Comparison of ENCODE assay signal across 8 cellular contexts in the genomic region with DNA sequence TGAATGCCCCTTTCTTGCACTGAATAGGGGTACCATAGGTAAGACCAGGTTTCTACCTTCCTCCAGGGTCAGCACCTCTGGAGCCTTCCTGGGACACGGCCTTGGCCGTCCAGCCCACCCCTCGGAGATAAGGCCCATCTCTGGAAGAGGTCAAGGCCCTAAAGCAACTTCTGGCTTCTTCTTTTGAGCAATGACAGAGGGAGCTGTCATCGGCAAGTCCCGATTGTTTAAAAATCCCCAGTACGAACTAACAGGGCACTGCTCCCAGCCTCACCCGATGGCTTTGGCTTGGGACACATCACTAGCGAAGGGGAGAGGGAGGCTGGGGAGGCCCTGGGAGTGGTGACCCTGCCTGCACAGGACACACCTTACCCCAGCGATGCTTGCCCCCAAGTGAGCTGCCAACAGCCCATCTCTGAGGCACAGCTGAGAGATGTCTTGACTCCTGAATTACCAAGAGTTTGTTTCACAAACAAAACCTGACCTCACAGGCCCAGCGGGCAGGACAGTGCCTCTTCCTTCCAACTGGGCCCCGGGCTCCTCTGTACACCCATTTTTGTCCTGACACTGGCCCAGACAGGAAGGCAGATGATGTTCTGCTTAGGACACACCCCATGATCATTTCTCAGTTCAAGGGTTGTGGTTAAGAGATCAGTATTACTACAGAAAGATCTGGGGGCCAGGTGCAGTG. TPM values are rescaled to one million over a fixed set of nuclear protein-coding genes. Genes with fewer than 3 reads are reported as not detected.
DNase-seq lines count a peak whose midpoint lies in the region; ATAC-seq and TF ChIP-seq lines count a peak whose summit lies in the region.

No MANE protein-coding gene starts in this region.

- H3K4me3 ChIP-seq in HUES48 (ENCODE audit: low read depth, low read length) (no peak overlapping the region), prostate gland (no peak overlapping the region)

- peaks cover 15% of the 10 kb centered on the region for H3K4me1 ChIP-seq in HUES48 (ENCODE audit: control insufficient read depth, insufficient read depth, low read length)
- peaks cover 18% of the 10 kb centered on the region for H3K4me1 ChIP-seq in prostate gland (replicated peaks)

- H3K27me3 Mint-ChIP-seq in dendritic cell treated with granulocyte-macrophage colony-stimulating factor and Interleukin-4, amounts not matched to agents 40 ng/mL and 50 ng/mL, for 4 days, result no peaks in the 10 kb centered on the region

- ATAC-seq in GM18502 (IDR thresholded peaks at IDR 0.05; ENCODE audit: poor library complexity, unreplicated experiment), result peak; percentile 32
- no peak for ATAC-seq in HG03159 (IDR thresholded peaks at IDR 0.05; ENCODE audit: unreplicated experiment)

- H3K9me3 ChIP-seq in HUES48 (ENCODE audit: control insufficient read depth, insufficient read depth, low read length) (no peaks in the 10 kb centered on the region), prostate gland (no peaks in the 10 kb centered on the region)

- DNase-seq in prostate gland (ENCODE audit: low spot score) (no peak), midbrain (lab: John Stamatoyannopoulos, UW) (no peak), SW480 (ENCODE audit: low spot score) (no peak), NCI-H146 treated with DMSO at 0.1 percent for 48 hours (lab: John Stamatoyannopoulos, UW; ENCODE audit: unreplicated experiment) (no peak)

- H3K9me3 Mint-ChIP-seq in dendritic cell treated with granulocyte-macrophage colony-stimulating factor and Interleukin-4, amounts not matched to agents 40 ng/mL and 50 ng/mL, for 4 days, result no peaks in the 10 kb centered on the region

- H3K36me3 ChIP-seq in HUES48 (ENCODE audit: control insufficient read depth, insufficient read depth, low read length) (peaks cover 45% of the 10 kb centered on the region), prostate gland (peaks cover 0 to 6% of the 10 kb centered on the region in 2 donors)

- peak overlapping the region; percentile 60 for H3K27ac ChIP-seq in HUES48 (ENCODE audit: low read depth, low read length)
- peak overlapping the region; percentile 76 to 95 for H3K27ac ChIP-seq in prostate gland

- peak overlapping the region; percentile 97 for H3K27ac Mint-ChIP-seq in dendritic cell treated with granulocyte-macrophage colony-stimulating factor and Interleukin-4, amounts not matched to agents 40 ng/mL and 50 ng/mL, for 4 days

- peaks cover 84% of the 10 kb centered on the region for H3K36me3 Mint-ChIP-seq in dendritic cell treated with granulocyte-macrophage colony-stimulating factor and Interleukin-4, amounts not matched to agents 40 ng/mL and 50 ng/mL, for 4 days (ENCODE audit: low read depth)

- H3K27me3 ChIP-seq in HUES48 (ENCODE audit: control insufficient read depth, insufficient read depth, low read length) (no peaks in the 10 kb centered on the region), prostate gland (replicated peaks; ENCODE audit: insufficient read depth) (no peaks in the 10 kb centered on the region)

- intact Hi-C loops in dendritic cell treated with granulocyte-macrophage colony-stimulating factor and Interleukin-4, amounts not matched to agents 40 ng/mL and 50 ng/mL, for 4 days (cut with micrococcal nuclease), result loop anchor here (5.0 kb wide), 1 partner anchor 41 kb away; a partner anchor contains a TSS
- intact Hi-C loops in prostate gland (cut with DNase I), result loop anchor here (10.0 kb wide), 1 partner anchor 128 kb away; no protein-coding TSS in a partner anchor

- no peak for TF ChIP-seq POLR2A in prostate gland (IDR thresholded peaks at IDR 0.05)

- H3K4me1 Mint-ChIP-seq in dendritic cell treated with granulocyte-macrophage colony-stimulating factor and Interleukin-4, amounts not matched to agents 40 ng/mL and 50 ng/mL, for 4 days (ENCODE audit: low read depth), result peaks cover 78% of the 10 kb centered on the region

- 46% methylated on average over 11 of the region's 11 CpGs for WGBS in prostate gland

- no peak overlapping the region for H3K9ac ChIP-seq in HUES48 (ENCODE audit: low read depth, low read length)

- TF ChIP-seq CTCF in prostate gland (IDR thresholded peaks at IDR 0.05), result no peak

- H3K4me3 Mint-ChIP-seq in dendritic cell treated with granulocyte-macrophage colony-stimulating factor and Interleukin-4, amounts not matched to agents 40 ng/mL and 50 ng/mL, for 4 days, result peak overlapping the region; percentile 87

RNA-seq across cellular contexts. Expression of a gene that starts 4.8 kb away (rescaled TPM):
- 100 to 1,000 TPM; 133 to 284 TPM for total RNA-seq in prostate gland

RNA-seq across cellular contexts. Expression of a gene that starts 13.7 kb away (rescaled TPM):
- total RNA-seq in prostate gland, result 10 to 100 TPM; 10.8 to 11.2 TPM

RNA-seq across cellular contexts. Expression of a gene that starts 14.0 kb away (rescaled TPM):
- 100 to 1,000 TPM; 116 to 122 TPM for total RNA-seq in prostate gland

RNA-seq across cellular contexts. Expression of a gene that starts 27.0 kb away (rescaled TPM):
- total RNA-seq in prostate gland, result not detected

RNA-seq across cellular contexts. Expression of a gene that starts 40.9 kb away (rescaled TPM):
- total RNA-seq in prostate gland, result 1 to 10 TPM; 4.6 to 7.0 TPM
